In the genomic region with DNA sequence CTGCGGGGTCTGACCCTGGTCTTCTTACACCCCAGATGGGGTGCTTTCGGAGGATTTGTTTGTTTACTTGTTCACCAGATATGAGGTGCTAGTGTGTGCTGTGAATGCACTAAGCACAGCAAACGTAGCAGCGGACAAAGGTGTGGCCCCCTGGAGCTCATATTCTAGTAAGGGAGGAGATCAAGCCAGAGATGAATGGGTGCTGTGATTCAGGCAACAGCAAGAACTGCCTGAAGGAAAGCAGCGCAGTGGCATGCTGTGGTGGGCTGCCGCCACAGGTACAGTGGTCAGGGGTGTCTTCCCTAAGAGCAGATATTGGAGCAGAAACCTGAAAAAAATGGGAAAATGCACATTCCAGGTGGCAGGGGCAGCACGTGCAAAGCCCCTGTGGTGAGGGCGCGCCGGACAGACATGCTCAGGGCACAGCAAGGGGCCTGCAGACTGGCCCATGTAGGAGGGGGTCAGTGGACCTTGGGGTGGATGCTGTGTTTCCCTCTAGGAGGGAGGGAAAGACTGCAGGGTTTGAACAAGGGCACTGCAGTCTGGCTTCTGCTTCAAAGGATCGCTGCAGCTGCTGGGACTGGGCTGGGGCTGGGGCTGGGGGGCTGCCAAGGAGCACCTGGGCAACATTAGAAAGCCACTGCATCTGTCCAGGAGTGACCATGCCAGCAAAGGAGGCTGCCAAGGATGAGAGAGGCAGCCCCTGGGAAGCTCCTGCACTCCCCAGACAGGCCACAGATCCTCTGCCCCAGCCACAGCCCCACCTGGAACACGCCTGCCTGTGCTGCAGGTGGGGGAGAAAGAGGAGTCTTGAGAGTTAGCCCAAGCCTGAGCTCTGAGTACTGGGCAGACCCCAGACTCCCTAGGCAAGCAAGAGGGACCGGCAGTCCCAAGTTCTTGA, we compare ENCODE assay signal across 11 cellular contexts. TPM values are rescaled to one million over a fixed set of nuclear protein-coding genes. Genes with fewer than 3 reads are reported as not detected.
A peak's percentile ranks its signal among the peaks of the same experiment; 100 is the strongest.
DNase-seq lines count a peak whose midpoint lies in the region; ATAC-seq and TF ChIP-seq lines count a peak whose summit lies in the region.
"Had no signal": no experiment of that assay in that cellular context is flagged by ENCODE, and none has a peak within 500 bp of the region (broad histone marks: within the 10 kb centered on the region; RNA-seq: fewer than 3 reads in every experiment).

No MANE protein-coding gene starts in this region.

- H2AFZ ChIP-seq in PC-3 (ENCODE audit: low read length) (peak overlapping the region; percentile 51; the same call in 1 of the 2 replicates), fibroblast of lung (ENCODE audit: low read length) (no peak overlapping the region), osteoblast (ENCODE audit: low read length) (peak overlapping the region; percentile 73)

- H3K27me3 ChIP-seq in A673 (replicated peaks; ENCODE audit: insufficient read depth, low read depth, low read length, poor library complexity) (no peaks in the 10 kb centered on the region), PC-3 (ENCODE audit: low read length) (no peaks in the 10 kb centered on the region), fibroblast of lung (ENCODE audit: control insufficient read depth, insufficient read depth, low read length) (no peaks in the 10 kb centered on the region), osteoblast (ENCODE audit: insufficient read depth, low read length) (no peaks in the 10 kb centered on the region)

- TF ChIP-seq CTCF in A673 (conservative IDR thresholded peaks at IDR 0.05; ENCODE audit: low read depth, low read length), result no peak
- no peak for TF ChIP-seq CTCF in PC-3 (conservative IDR thresholded peaks at IDR 0.05; ENCODE audit: low read depth, low read length)
- TF ChIP-seq CTCF in fibroblast of lung (conservative IDR thresholded peaks at IDR 0.05 in 1 of 2, IDR thresholded peaks at IDR 0.05 in 1 of 2; ENCODE audit: low read depth in 1 of 2, low read length in 2 of 2), result no peak
- TF ChIP-seq CTCF in osteoblast (IDR thresholded peaks at IDR 0.05; ENCODE audit: extremely low read depth, low read depth, low read length), result no peak

- BruUV-seq in A673 (replicated peaks; lab: Mats Ljungman, UMichigan) (no TSS peak), PC-3 (replicated peaks; lab: Mats Ljungman, UMichigan) (no TSS peak)

- H3K4me3 Mint-ChIP-seq in activated T-cell treated with anti-CD3 and anti-CD28 coated beads, Interleukin-2, amount 50 U/mL, for 24 hours, result no peak overlapping the region
- H3K4me3 Mint-ChIP-seq: activated CD8-positive, alpha-beta memory T cell treated with anti-CD3 and anti-CD28 coated beads, Interleukin-2, amount 10 ng/mL, durations not matched to agents 7 days and 5 days had no signal

- no peak for ATAC-seq in PC-3
- ATAC-seq in GM19328 (IDR thresholded peaks at IDR 0.05; ENCODE audit: unreplicated experiment), result no peak
- ATAC-seq: activated CD8-positive, alpha-beta memory T cell treated with anti-CD3 and anti-CD28 coated beads, Interleukin-2, amount 10 ng/mL, durations not matched to agents 7 days and 5 days; naive thymus-derived CD4-positive, alpha-beta T cell had no signal

- peaks cover 5% of the 10 kb centered on the region for H3K27me3 Mint-ChIP-seq in activated T-cell treated with anti-CD3 and anti-CD28 coated beads, Interleukin-2, amount 50 U/mL, for 24 hours
- H3K27me3 Mint-ChIP-seq: activated CD8-positive, alpha-beta memory T cell treated with anti-CD3 and anti-CD28 coated beads, Interleukin-2, amount 10 ng/mL, durations not matched to agents 7 days and 5 days; naive thymus-derived CD4-positive, alpha-beta T cell had no signal

- H3K9me3 ChIP-seq in A673 (ENCODE audit: low read depth, low read length, poor library complexity, severe bottlenecking) (no peaks in the 10 kb centered on the region), PC-3 (ENCODE audit: low read length) (no peaks in the 10 kb centered on the region), fibroblast of lung (ENCODE audit: control insufficient read depth, insufficient read depth, low read depth, low read length) (no peaks in the 10 kb centered on the region), osteoblast (ENCODE audit: low read depth, low read length) (no peaks in the 10 kb centered on the region)

- CTCF ChIA-PET in A673 (lab: Charles Lee), result interaction anchor here (1.0 kb wide), 1 partner anchor 47 kb away, joined by 3 read pairs; no protein-coding TSS in a partner anchor
- CTCF ChIA-PET in PC-3 (lab: Charles Lee), result no interaction called here

- H3K79me2 ChIP-seq in PC-3 (ENCODE audit: low read length), result 0 out of 2 replicates have a peak, but pooled peaks cover 19% of the 10 kb centered on the region
- peaks cover 7% of the 10 kb centered on the region for H3K79me2 ChIP-seq in fibroblast of lung (ENCODE audit: control insufficient read depth, insufficient read depth, low read length)
- H3K79me2 ChIP-seq in osteoblast (ENCODE audit: insufficient read depth, low read length), result peaks cover 18% of the 10 kb centered on the region

- H3K27ac ChIP-seq in A673 (ENCODE audit: low read depth, low read length, poor library complexity, severe bottlenecking), result peak overlapping the region; percentile 63
- H3K27ac ChIP-seq in PC-3 (ENCODE audit: low read length), result peak overlapping the region; percentile 98
- peak overlapping the region; percentile 70 for H3K27ac ChIP-seq in fibroblast of lung (ENCODE audit: insufficient read depth, low read length)
- H3K27ac ChIP-seq in osteoblast (ENCODE audit: low read depth, low read length), result peak overlapping the region; percentile 94

- no peak for DNase-seq in A673 (ENCODE audit: low spot score)
- no peak for DNase-seq in PC-3
- DNase-seq in fibroblast of lung (ENCODE audit: low read depth in 2 of 2), result no peak
- DNase-seq in osteoblast (ENCODE audit: insufficient read length, low spot score, missing footprints), result no peak
- no peak for DNase-seq in NCI-H774 (lab: John Stamatoyannopoulos, UW)
- no peak for DNase-seq in DMS53 treated with DMSO at 0.1 percent for 48 hours (lab: John Stamatoyannopoulos, UW; ENCODE audit: unreplicated experiment)
- no peak for DNase-seq in activated T-cell treated with anti-CD3 and anti-CD28 coated beads, Interleukin-2, amount 50 U/mL, for 24 hours
- DNase-seq: activated CD8-positive, alpha-beta memory T cell treated with anti-CD3 and anti-CD28 coated beads, Interleukin-2, amount 10 ng/mL, durations not matched to agents 7 days and 5 days; AML-193 had no signal

- no peaks in the 10 kb centered on the region for H3K9me3 Mint-ChIP-seq in activated T-cell treated with anti-CD3 and anti-CD28 coated beads, Interleukin-2, amount 50 U/mL, for 24 hours
- H3K9me3 Mint-ChIP-seq: naive thymus-derived CD4-positive, alpha-beta T cell had no signal

- no peaks in the 10 kb centered on the region for H3K9me2 ChIP-seq in PC-3 (replicated peaks; ENCODE audit: low read length)

- no peaks in the 10 kb centered on the region for H4K20me1 ChIP-seq in PC-3 (ENCODE audit: low read length)
- no peaks in the 10 kb centered on the region for H4K20me1 ChIP-seq in fibroblast of lung (ENCODE audit: control insufficient read depth, extremely low read depth, insufficient read depth, low read length)
- no peaks in the 10 kb centered on the region for H4K20me1 ChIP-seq in osteoblast (ENCODE audit: insufficient read depth, low read length)

- peak overlapping the region; percentile 79 for H3K4me2 ChIP-seq in PC-3 (ENCODE audit: low read length)
- no peak overlapping the region for H3K4me2 ChIP-seq in fibroblast of lung (ENCODE audit: extremely low read depth, insufficient read depth, low read length)
- peak overlapping the region; percentile 92 for H3K4me2 ChIP-seq in osteoblast (ENCODE audit: insufficient read depth, low read length)

- no peak overlapping the region for H3K27ac Mint-ChIP-seq in activated T-cell treated with anti-CD3 and anti-CD28 coated beads, Interleukin-2, amount 50 U/mL, for 24 hours
- H3K27ac Mint-ChIP-seq: activated CD8-positive, alpha-beta memory T cell treated with anti-CD3 and anti-CD28 coated beads, Interleukin-2, amount 10 ng/mL, durations not matched to agents 7 days and 5 days had no signal

- peaks cover 10% of the 10 kb centered on the region for H3K4me1 Mint-ChIP-seq in activated T-cell treated with anti-CD3 and anti-CD28 coated beads, Interleukin-2, amount 50 U/mL, for 24 hours (ENCODE audit: low read depth)

- H3K36me3 ChIP-seq in A673 (ENCODE audit: insufficient read depth, low read length, poor library complexity, severe bottlenecking) (no peaks in the 10 kb centered on the region), PC-3 (ENCODE audit: low read depth, low read length) (no peaks in the 10 kb centered on the region), fibroblast of lung (ENCODE audit: control insufficient read depth, insufficient read depth, low read length) (peaks cover 4% of the 10 kb centered on the region), osteoblast (ENCODE audit: insufficient read depth, low read length) (no peaks in the 10 kb centered on the region)

- POLR2A ChIA-PET in A673 (lab: Charles Lee; ENCODE audit: low non-redundant PET) (no interaction called here), PC-3 (lab: Charles Lee; ENCODE audit: unreplicated experiment) (interaction anchor here (0.6 to 1.7 kb wide), 3 partner anchors 20 to 1265 kb away, joined by 3 to 7 read pairs (median 5); no protein-coding TSS in a partner anchor)

- no peaks in the 10 kb centered on the region for H3K36me3 Mint-ChIP-seq in activated T-cell treated with anti-CD3 and anti-CD28 coated beads, Interleukin-2, amount 50 U/mL, for 24 hours (ENCODE audit: low read depth)
- H3K36me3 Mint-ChIP-seq: activated CD8-positive, alpha-beta memory T cell treated with anti-CD3 and anti-CD28 coated beads, Interleukin-2, amount 10 ng/mL, durations not matched to agents 7 days and 5 days had no signal

- H3K4me3 ChIP-seq in A673 (ENCODE audit: low read depth, low read length, poor library complexity, severe bottlenecking) (no peak overlapping the region), PC-3 (ENCODE audit: low read length) (no peak overlapping the region), fibroblast of lung (replicated peaks in 1 of 4; ENCODE audit: control extremely low read depth in 1 of 4, insufficient read depth in 1 of 4, low read depth in 3 of 4, low read length in 4 of 4) (no peak overlapping the region), osteoblast (ENCODE audit: insufficient read depth, low read length) (peak overlapping the region; percentile 75)

- H3K4me1 ChIP-seq in A673 (ENCODE audit: insufficient read depth, low read length, poor library complexity, severe bottlenecking) (peaks cover 25% of the 10 kb centered on the region), PC-3 (ENCODE audit: insufficient read depth, low read length) (peaks cover 74% of the 10 kb centered on the region), fibroblast of lung (ENCODE audit: control insufficient read depth, extremely low read depth, insufficient read depth, low read length) (peaks cover 42% of the 10 kb centered on the region), osteoblast (ENCODE audit: insufficient read depth, low read length) (peaks cover 75% of the 10 kb centered on the region)

- intact Hi-C loops in A673 (cut with micrococcal nuclease; ENCODE audit: unreplicated experiment), result loop anchor here (5.0 to 10.0 kb wide), 2 partner anchors 47 to 1305 kb away; no protein-coding TSS in a partner anchor
- intact Hi-C loops in PC-3 (cut with micrococcal nuclease), result loop anchor here (2.0 kb wide), 1 partner anchor 29 kb away; no protein-coding TSS in a partner anchor

- H3F3A ChIP-seq in PC-3 (ENCODE audit: low read length, unreplicated experiment), result peaks cover 5% of the 10 kb centered on the region

- H3K9ac ChIP-seq in PC-3 (ENCODE audit: low read length) (peak overlapping the region; percentile 83; the same call in 1 of the 2 replicates), fibroblast of lung (ENCODE audit: insufficient read depth, low read length) (no peak overlapping the region)

RNA-seq across cellular contexts. Expression of a gene that starts 0.9 kb away (rescaled TPM):
- total RNA-seq in A673 (2021), result 0.54 and 1.1 TPM in 2 replicates
- 8.0 and 9.0 TPM in 2 replicates for total RNA-seq in PC-3 (2014; rRNA removed)
- total RNA-seq in fibroblast of lung, result 97.3 and 120 TPM in 2 replicates
- polyA plus RNA-seq in fibroblast of lung, result 18.7 and 30.3 TPM in 2 replicates
- polyA plus RNA-seq in fibroblast of lung (2012), result 20.9 and 34.2 TPM in 2 replicates
- polyA minus RNA-seq in fibroblast of lung (ENCODE audit: low replicate concordance), result 58.2 and 85.1 TPM in 2 replicates
- total RNA-seq in osteoblast, result 43.6 and 87.6 TPM in 2 replicates

RNA-seq across cellular contexts. Expression of a gene that starts 19.9 kb away (rescaled TPM):
- total RNA-seq in A673 (2021) (0.71 and 1.6 TPM in 2 replicates), PC-3 (2014; rRNA removed) (7.7 and 8.7 TPM in 2 replicates), fibroblast of lung (5.4 and 11.4 TPM in 2 replicates), osteoblast (2.9 and 4.0 TPM in 2 replicates)
- polyA plus RNA-seq in fibroblast of lung, result 2.5 and 6.4 TPM in 2 replicates
- 3.5 and 8.7 TPM in 2 replicates for polyA plus RNA-seq in fibroblast of lung (2012)
- 3.7 and 8.6 TPM in 2 replicates for polyA minus RNA-seq in fibroblast of lung (ENCODE audit: low replicate concordance)

RNA-seq across cellular contexts. Expression of a gene that starts 21.2 kb away (rescaled TPM):
- total RNA-seq in A673 (2021) (41.8 and 42.1 TPM in 2 replicates), PC-3 (2014; rRNA removed) (17.6 and 24.8 TPM in 2 replicates), fibroblast of lung (14.6 and 23.0 TPM in 2 replicates), osteoblast (13.8 and 14.4 TPM in 2 replicates)
- 10.9 and 16.0 TPM in 2 replicates for polyA plus RNA-seq in fibroblast of lung
- 11.3 and 14.5 TPM in 2 replicates for polyA plus RNA-seq in fibroblast of lung (2012)
- polyA minus RNA-seq in fibroblast of lung (ENCODE audit: low replicate concordance), result 0.44 and 0.75 TPM in 2 replicates
